ENCODE assay signal across 2 cellular contexts in genomic region chr13:22900416-22900951, GRCh38.
DNase-seq lines count a peak whose midpoint lies in the region; FAIRE-seq and TF ChIP-seq lines count a peak whose summit lies in the region.
"Not testable (repeated sequence)": the region's sequence is repeated elsewhere in the genome, so short reads cannot be mapped to it uniquely, and the experiment has no call there.

No MANE protein-coding gene starts in this region.

- TF ChIP-seq CTCF in kidney (IDR thresholded peaks at IDR 0.05; ENCODE audit: borderline replicate concordance, extremely low read depth, insufficient read depth) = not testable (repeated sequence)

- DNase-seq in activated gamma-delta T cell (lab: John Stamatoyannopoulos, UW) (peak; percentile 6), kidney (peak; percentile 58)

- intact Hi-C loops in kidney (cut with DNase I) = not testable (repeated sequence)

- not testable (repeated sequence) for FAIRE-seq in kidney (lab: Jason Lieb, UNC)

- not testable (repeated sequence) for H3K27ac ChIP-seq in kidney (ENCODE audit: low read depth in 2 of 2, low read length in 2 of 2)

- not testable (repeated sequence) for H3K9ac ChIP-seq in kidney (ENCODE audit: low read length in 2 of 2)

- H3K9me3 ChIP-seq in kidney (ENCODE audit: control insufficient read depth in 1 of 2, low read length in 2 of 2) = not testable (repeated sequence)

- not testable (repeated sequence) for H3K36me3 ChIP-seq in kidney (ENCODE audit: control insufficient read depth in 1 of 2, insufficient read depth in 2 of 2, low read length in 2 of 2)

- H3K4me3 ChIP-seq in kidney (ENCODE audit: low read length in 2 of 2) = not testable (repeated sequence)

- H3K4me1 ChIP-seq in kidney (ENCODE audit: control insufficient read depth in 1 of 2, insufficient read depth in 1 of 2, low read depth in 1 of 2, low read length in 2 of 2) = not testable (repeated sequence)
